ENCODE assay signal across 1 cellular context in genomic region chr1:79469121-79469520, GRCh38.
TF ChIP-seq lines count a peak whose summit lies in the region.

No MANE protein-coding gene starts in this region.

TF ChIP-seq in A549, 52 proteins besides CTCF, POLR2A, EP300 and RAD21 (continued from another document):
- TF ChIP-seq PBX3 (IDR thresholded peaks at IDR 0.05) (no peak), CBX8 (IDR thresholded peaks at IDR 0.05) (no peak), HEYL (CRISPR knock-in tag; IDR thresholded peaks at IDR 0.05) (no peak), HDAC2 (IDR thresholded peaks at IDR 0.05) (no peak), CHD2 (IDR thresholded peaks at IDR 0.05; ENCODE audit: low read length, partially characterized antibody) (no peak)
